16 cellular contexts compared by ENCODE assay signal in the genomic region with DNA sequence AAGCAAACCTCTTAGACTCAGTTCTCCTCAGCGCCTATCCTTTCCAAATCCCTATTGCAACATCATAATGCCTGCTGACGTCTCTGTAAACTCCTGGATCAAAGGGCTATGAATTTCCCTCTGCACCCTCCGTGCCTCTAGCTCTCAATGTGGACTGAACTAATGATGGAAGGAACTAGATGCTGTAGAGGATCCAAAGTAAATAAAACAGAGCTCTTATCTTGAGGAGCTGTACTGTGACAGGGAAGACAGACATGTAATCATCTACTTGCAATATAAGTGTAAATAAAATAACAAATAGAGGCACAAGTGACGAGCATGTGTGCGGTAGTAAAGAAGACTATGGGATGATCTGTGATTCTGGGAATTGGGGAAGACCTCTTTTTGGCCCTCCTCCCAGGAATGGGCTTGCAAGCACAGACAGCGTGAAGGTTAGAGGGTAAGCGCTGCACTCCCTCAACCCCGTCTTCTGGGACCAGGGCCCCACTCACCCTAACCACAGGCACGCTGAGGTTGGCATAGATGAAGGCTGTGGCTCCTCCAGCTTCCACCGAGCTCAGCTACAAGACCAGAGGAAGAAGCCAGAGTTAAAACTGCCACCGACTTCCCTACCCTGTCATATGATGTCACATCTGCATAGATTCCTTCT. TPM values are rescaled to one million over a fixed set of nuclear protein-coding genes. Genes with fewer than 3 reads are reported as not detected.
DNase-seq lines count a peak whose midpoint lies in the region; ATAC-seq and TF ChIP-seq lines count a peak whose summit lies in the region.
"Had no signal": no experiment of that assay in that cellular context is flagged by ENCODE, and none has a peak within 500 bp of the region (broad histone marks: within the 10 kb centered on the region; RNA-seq: fewer than 3 reads in every experiment).

No MANE protein-coding gene starts in this region.

- H3K27me3 ChIP-seq in mammary epithelial cell (ENCODE audit: insufficient read depth, low read length): no peaks in the 10 kb centered on the region
- H3K27me3 ChIP-seq: BE2C, right lobe of liver, vagina had no signal

- H3K4me2 ChIP-seq in mammary epithelial cell (ENCODE audit: insufficient read depth, low read depth, low read length): no peak overlapping the region

- H3K79me2 ChIP-seq in mammary epithelial cell (ENCODE audit: insufficient read depth, low read length): no peaks in the 10 kb centered on the region

- POLR2A ChIA-PET in MCF 10A (lab: Yijun Ruan, JAX): interaction anchor here (0.6 to 1.1 kb wide), 4 partner anchors 10 to 131 kb away, joined by 3 to 4 read pairs (median 4); partner anchors contain the start of genes C2CD3 and PPME1

- no peaks in the 10 kb centered on the region for H3K27me3 Mint-ChIP-seq in MCF 10A (ENCODE audit: insufficient read depth, unreplicated experiment)

- BruUV-seq in MCF 10A (replicated peaks; lab: Mats Ljungman, UMichigan) (no TSS peak), mammary epithelial cell (replicated peaks; lab: Mats Ljungman, UMichigan) (no TSS peak)

- H3K36me3 ChIP-seq in mammary epithelial cell (ENCODE audit: insufficient read depth, low read length): no peaks in the 10 kb centered on the region
- H3K36me3 ChIP-seq: BE2C, right lobe of liver, vagina had no signal

- H3K36me3 Mint-ChIP-seq in MCF 10A (ENCODE audit: insufficient read depth, unreplicated experiment): no peaks in the 10 kb centered on the region

- 89% methylated on average over 11 of the region's 11 CpGs for WGBS in mammary epithelial cell (ENCODE audit: low coverage, missing lambda C conversion rate)

- intact Hi-C loops in MCF 10A (cut with micrococcal nuclease) (no loop called here), mammary epithelial cell (cut with micrococcal nuclease) (no loop called here)

- no peaks in the 10 kb centered on the region for H4K20me1 ChIP-seq in mammary epithelial cell (ENCODE audit: insufficient read depth, low read length)

- H3K27ac ChIP-seq in mammary epithelial cell (ENCODE audit: insufficient read depth, low read depth, low read length) (no peak overlapping the region), coronary artery (no peak overlapping the region)
- H3K27ac ChIP-seq: right lobe of liver, vagina had no signal

- H3K4me3 ChIP-seq in mammary epithelial cell (replicated peaks in 1 of 3; ENCODE audit: insufficient read depth in 1 of 3, low read depth in 2 of 3, low read length in 3 of 3) (no peak overlapping the region), fibroblast of mammary gland (ENCODE audit: control insufficient read depth, low read depth, low read length) (no peak overlapping the region), coronary artery (no peak overlapping the region)
- H3K4me3 ChIP-seq: right lobe of liver, vagina had no signal

- no peak overlapping the region for H3K27ac Mint-ChIP-seq in MCF 10A (ENCODE audit: low read depth, unreplicated experiment)

- TF ChIP-seq CTCF in MCF 10A (IDR thresholded peaks at IDR 0.05; ENCODE audit: unreplicated experiment) (no peak), mammary epithelial cell (conservative IDR thresholded peaks at IDR 0.05 in 1 of 2, IDR thresholded peaks at IDR 0.05 in 1 of 2; ENCODE audit: extremely low read depth in 1 of 2, insufficient read depth in 1 of 2, low read depth in 1 of 2, low read length in 2 of 2) (no peak), fibroblast of mammary gland (conservative IDR thresholded peaks at IDR 0.05; ENCODE audit: control insufficient read depth, insufficient read depth, low read depth, low read length) (no peak), coronary artery (IDR thresholded peaks at IDR 0.05) (no peak)

- in situ Hi-C loops in mammary epithelial cell (cut with MboI; ENCODE audit: low sequenced_read_pairs in 2 of 2): loop anchor here in 1 of 2 donors (5.0 kb wide), 1 partner anchor 178 kb away; no protein-coding TSS in a partner anchor

- H3K4me1 ChIP-seq in mammary epithelial cell (ENCODE audit: insufficient read depth, low read length): peaks cover 12% of the 10 kb centered on the region
- H3K4me1 ChIP-seq: BE2C, right lobe of liver, vagina had no signal

- no peaks in the 10 kb centered on the region for H3K9me3 ChIP-seq in mammary epithelial cell (replicated peaks; ENCODE audit: insufficient read depth, low read length)
- H3K9me3 ChIP-seq: BE2C, right lobe of liver, vagina had no signal

- peaks cover 19% of the 10 kb centered on the region for H3K4me1 Mint-ChIP-seq in MCF 10A (ENCODE audit: insufficient read depth, unreplicated experiment)

- H3K4me3 Mint-ChIP-seq in MCF 10A (ENCODE audit: unreplicated experiment): no peak overlapping the region

- H3K9ac ChIP-seq in mammary epithelial cell (ENCODE audit: insufficient read depth, low read length): no peak overlapping the region

- peak; percentile 67 for ATAC-seq in stimulated activated naive CD8-positive, alpha-beta T cell treated with anti-CD3 and anti-CD28 coated beads, Interleukin-15, Interleukin-2, amounts not matched to agents 100 U/mL and 50 U/mL, for 24 hours

- no peaks in the 10 kb centered on the region for H3K9me3 Mint-ChIP-seq in MCF 10A (ENCODE audit: unreplicated experiment)

- CTCF ChIA-PET in MCF 10A (lab: Yijun Ruan, JAX) (interaction anchor here (0.6 to 3.0 kb wide), 13 partner anchors 9 to 184 kb away, joined by 3 to 17 read pairs (median 4); no protein-coding TSS in a partner anchor), mammary epithelial cell (lab: Charles Lee; ENCODE audit: low non-redundant PET) (no interaction called here)

- dilution Hi-C loops in mammary epithelial cell (cut with HindIII; ENCODE audit: low sequenced_read_pairs): loop anchor here (25.0 kb wide), 1 partner anchor 293 kb away; no protein-coding TSS in a partner anchor

- H2AFZ ChIP-seq in mammary epithelial cell (ENCODE audit: low read depth, low read length): no peak overlapping the region

- DNase-seq in MCF 10A (ENCODE audit: unreplicated experiment) (peak; percentile 83), mammary epithelial cell (no peak), RPMI7951 (ENCODE audit: low read depth) (peak; percentile 52), fibroblast of mammary gland (ENCODE audit: low read depth) (peak; percentile 50), NCI-H1105 (lab: John Stamatoyannopoulos, UW) (no peak), coronary artery (ENCODE audit: low spot score) (no peak), putamen (ENCODE audit: low spot score) (no peak)
- DNase-seq in stimulated activated naive CD8-positive, alpha-beta T cell treated with anti-CD3 and anti-CD28 coated beads, Interleukin-15, Interleukin-2, amounts not matched to agents 100 U/mL and 50 U/mL, for 24 hours: peak; percentile 24
- DNase-seq: amygdala; BE2C; NCI-H1436 treated with DMSO at 0.1 percent for 48 hours; NK-92 treated with Interleukin-12 subunit alpha and Interleukin-12 subunit beta, amount 100 ng/mL, for 24 hours; right lobe of liver; SW 1271 had no signal

RNA-seq across cellular contexts. Expression of gene P4HA3, which starts 42.2 kb away (rescaled TPM):
- 0.15 and 0.93 TPM in 2 replicates for total RNA-seq in MCF 10A (2022)
- total RNA-seq in mammary epithelial cell: 1 to 10 TPM in 1 of 2 donors, under 1 TPM in 1; 0.17 to 1.4 TPM
- 1.2 TPM for polyA plus RNA-seq in mammary epithelial cell
- not detected for polyA minus RNA-seq in mammary epithelial cell
- 5.2 and 7.7 TPM in 2 replicates for total RNA-seq in RPMI7951 (2014; rRNA removed; shearing (Covaris generic))
- total RNA-seq: myocyte had no signal

Comparison
In these comparisons a context has a peak if more than half of its experiments do, and no peak if none do; other contexts are left out.
1. DNase-seq: peak in MCF 10A (single experiment), RPMI7951 (single experiment), fibroblast of mammary gland (single experiment) and stimulated activated naive CD8-positive, alpha-beta T cell treated with anti-CD3 and anti-CD28 coated beads, Interleukin-15, Interleukin-2, amounts not matched to agents 100 U/mL and 50 U/mL, for 24 hours (single experiment); none in mammary epithelial cell (single experiment), NCI-H1105 (single experiment), coronary artery (single experiment) and putamen (single experiment).